In the genomic region with DNA sequence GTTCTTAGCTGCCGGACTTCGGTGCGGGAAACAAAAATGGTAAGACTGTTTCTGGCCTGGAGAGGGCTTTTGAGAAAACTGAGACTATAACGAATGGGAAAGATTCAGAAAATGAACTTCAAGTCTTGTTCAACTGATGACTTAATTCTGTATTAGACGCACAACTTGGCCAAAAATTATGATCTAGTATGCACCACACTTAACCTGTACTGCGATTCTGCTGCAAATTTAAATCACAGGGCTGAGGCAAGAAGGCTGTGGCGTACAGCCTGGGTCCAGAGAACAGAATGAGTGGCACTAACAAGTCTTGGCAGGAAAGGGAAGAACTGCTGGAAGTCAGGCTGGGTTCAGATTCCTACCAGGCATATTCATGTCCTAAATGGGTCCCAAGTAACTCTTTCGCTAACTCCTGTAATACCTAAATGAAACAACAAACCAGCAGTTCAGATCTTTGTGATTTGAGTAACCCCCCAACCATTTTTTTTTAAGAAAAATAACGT, we compare ENCODE assay signal across 9 cellular contexts. TPM values are rescaled to one million over a fixed set of nuclear protein-coding genes. Genes with fewer than 3 reads are reported as not detected.
DNase-seq lines count a peak whose midpoint lies in the region; ATAC-seq and TF ChIP-seq lines count a peak whose summit lies in the region.
"Had no signal": no experiment of that assay in that cellular context is flagged by ENCODE, and none has a peak within 500 bp of the region (broad histone marks: within the 10 kb centered on the region; RNA-seq: fewer than 3 reads in every experiment).

No MANE protein-coding gene starts in this region.

- DNase-seq in CD8-positive, alpha-beta T cell, result no peak
- no peak for DNase-seq in WTC11 (ENCODE audit: low spot score)
- DNase-seq in fibroblast of the aortic adventitia (ENCODE audit: low read depth), result peak; percentile 33
- DNase-seq in pons (ENCODE audit: low spot score), result peak; percentile 8
- DNase-seq in NCI-H146 (lab: John Stamatoyannopoulos, UW), result no peak
- no peak for DNase-seq in mucosa of descending colon

- peaks cover 18% of the 10 kb centered on the region for H3K9me3 Mint-ChIP-seq in CD8-positive, alpha-beta T cell
- H3K9me3 Mint-ChIP-seq in WTC11, result peaks cover 22% of the 10 kb centered on the region

- H3K27me3 Mint-ChIP-seq in CD8-positive, alpha-beta T cell (ENCODE audit: low read depth), result peaks cover 40% of the 10 kb centered on the region
- H3K27me3 Mint-ChIP-seq in WTC11 (ENCODE audit: low read depth), result peaks cover 30% of the 10 kb centered on the region

- H3K27ac Mint-ChIP-seq in CD8-positive, alpha-beta T cell, result no peak overlapping the region
- H3K27ac Mint-ChIP-seq in WTC11, result no peak overlapping the region

- H3K36me3 ChIP-seq in CD8-positive, alpha-beta T cell (ENCODE audit: insufficient read depth, low read length), result no peaks in the 10 kb centered on the region
- no peaks in the 10 kb centered on the region for H3K36me3 ChIP-seq in mucosa of descending colon (ENCODE audit: low read depth)

- H3K4me3 ChIP-seq in CD8-positive, alpha-beta T cell (ENCODE audit: low read depth, low read length), result no peak overlapping the region
- H3K4me3 ChIP-seq in fibroblast of the aortic adventitia (ENCODE audit: low read depth, low read length) (peak overlapping the region; percentile 52), mucosa of descending colon (no peak overlapping the region)

- intact Hi-C loops in CD8-positive, alpha-beta T cell (cut with DNase I, micrococcal nuclease), result loop anchor here (1.0 to 2.0 kb wide), 4 partner anchors 311 to 356 kb away; no protein-coding TSS in a partner anchor
- intact Hi-C loops in mucosa of descending colon (cut with DNase I, micrococcal nuclease), result no loop called here

- H3K27ac ChIP-seq in CD8-positive, alpha-beta T cell (ENCODE audit: low read depth, low read length), result no peak overlapping the region

- H3K4me1 Mint-ChIP-seq in CD8-positive, alpha-beta T cell (ENCODE audit: low read depth), result peaks cover 6% of the 10 kb centered on the region
- peaks cover 37% of the 10 kb centered on the region for H3K4me1 Mint-ChIP-seq in WTC11

- no peak for ATAC-seq in CD8-positive, alpha-beta T cell
- ATAC-seq in WTC11 (no peak), HG03139 (IDR thresholded peaks at IDR 0.05; ENCODE audit: unreplicated experiment) (no peak), GM19395 (IDR thresholded peaks at IDR 0.05; ENCODE audit: unreplicated experiment) (no peak), mucosa of descending colon (no peak)

- H3K27me3 ChIP-seq in CD8-positive, alpha-beta T cell (ENCODE audit: insufficient read depth, low read length), result peaks cover 5% of the 10 kb centered on the region

- H3K4me1 ChIP-seq in CD8-positive, alpha-beta T cell (ENCODE audit: insufficient read depth, low read length), result peaks cover 12% of the 10 kb centered on the region
- peaks cover 12% of the 10 kb centered on the region for H3K4me1 ChIP-seq in mucosa of descending colon (ENCODE audit: low read depth)

- TF ChIP-seq CTCF in CD8-positive, alpha-beta T cell (IDR thresholded peaks at IDR 0.05), result no peak
- TF ChIP-seq CTCF in WTC11 (IDR thresholded peaks at IDR 0.05) (no peak), fibroblast of the aortic adventitia (IDR thresholded peaks at IDR 0.05; ENCODE audit: insufficient read depth, low read length) (no peak), mucosa of descending colon (IDR thresholded peaks at IDR 0.05) (no peak)

- CTCF ChIA-PET in CD8-positive, alpha-beta T cell (lab: Charles Lee), result interaction anchor here (0.6 to 1.6 kb wide), 3 partner anchors 10 to 312 kb away, joined by 3 to 4 read pairs (median 3); no protein-coding TSS in a partner anchor
- CTCF ChIA-PET in WTC11 (lab: Charles Lee), result interaction anchor here (0.5 to 5.6 kb wide), 37 partner anchors 9 to 428 kb away, joined by 3 to 88 read pairs (median 4); partner anchors contain the start of gene PHYKPL

- peak overlapping the region; percentile 81 for H3K4me3 Mint-ChIP-seq in CD8-positive, alpha-beta T cell
- H3K4me3 Mint-ChIP-seq in WTC11, result peak overlapping the region; percentile 79

- POLR2A ChIA-PET in CD8-positive, alpha-beta T cell (lab: Charles Lee), result no interaction called here
- POLR2A ChIA-PET in WTC11 (lab: Charles Lee), result no interaction called here

- peaks cover 7% of the 10 kb centered on the region for H3K9me3 ChIP-seq in CD8-positive, alpha-beta T cell (ENCODE audit: low read length)
- H3K9me3 ChIP-seq in mucosa of descending colon, result peaks cover 16% of the 10 kb centered on the region

- H3K36me3 Mint-ChIP-seq in CD8-positive, alpha-beta T cell, result peaks cover 10% of the 10 kb centered on the region
- H3K36me3 Mint-ChIP-seq in WTC11, result peaks cover 19% of the 10 kb centered on the region

TF ChIP-seq in WTC11, 78 proteins besides CTCF, POLR2A, EP300 and RAD21 (continues in another document):
- TF ChIP-seq ZNF138 (CRISPR knock-in tag; conservative IDR thresholded peaks at IDR 0.05), result no peak
- no peak for TF ChIP-seq ZNF121 (CRISPR knock-in tag; IDR thresholded peaks at IDR 0.05)
- no peak for TF ChIP-seq HMGXB4 (CRISPR knock-in tag; IDR thresholded peaks at IDR 0.05)
- TF ChIP-seq ZNF232 (CRISPR knock-in tag; IDR thresholded peaks at IDR 0.05), result no peak
- TF ChIP-seq PRRX2 (CRISPR knock-in tag; IDR thresholded peaks at IDR 0.05), result no peak
- TF ChIP-seq TP53 (CRISPR knock-in tag; IDR thresholded peaks at IDR 0.05), result no peak
- TF ChIP-seq, protein P1, sequence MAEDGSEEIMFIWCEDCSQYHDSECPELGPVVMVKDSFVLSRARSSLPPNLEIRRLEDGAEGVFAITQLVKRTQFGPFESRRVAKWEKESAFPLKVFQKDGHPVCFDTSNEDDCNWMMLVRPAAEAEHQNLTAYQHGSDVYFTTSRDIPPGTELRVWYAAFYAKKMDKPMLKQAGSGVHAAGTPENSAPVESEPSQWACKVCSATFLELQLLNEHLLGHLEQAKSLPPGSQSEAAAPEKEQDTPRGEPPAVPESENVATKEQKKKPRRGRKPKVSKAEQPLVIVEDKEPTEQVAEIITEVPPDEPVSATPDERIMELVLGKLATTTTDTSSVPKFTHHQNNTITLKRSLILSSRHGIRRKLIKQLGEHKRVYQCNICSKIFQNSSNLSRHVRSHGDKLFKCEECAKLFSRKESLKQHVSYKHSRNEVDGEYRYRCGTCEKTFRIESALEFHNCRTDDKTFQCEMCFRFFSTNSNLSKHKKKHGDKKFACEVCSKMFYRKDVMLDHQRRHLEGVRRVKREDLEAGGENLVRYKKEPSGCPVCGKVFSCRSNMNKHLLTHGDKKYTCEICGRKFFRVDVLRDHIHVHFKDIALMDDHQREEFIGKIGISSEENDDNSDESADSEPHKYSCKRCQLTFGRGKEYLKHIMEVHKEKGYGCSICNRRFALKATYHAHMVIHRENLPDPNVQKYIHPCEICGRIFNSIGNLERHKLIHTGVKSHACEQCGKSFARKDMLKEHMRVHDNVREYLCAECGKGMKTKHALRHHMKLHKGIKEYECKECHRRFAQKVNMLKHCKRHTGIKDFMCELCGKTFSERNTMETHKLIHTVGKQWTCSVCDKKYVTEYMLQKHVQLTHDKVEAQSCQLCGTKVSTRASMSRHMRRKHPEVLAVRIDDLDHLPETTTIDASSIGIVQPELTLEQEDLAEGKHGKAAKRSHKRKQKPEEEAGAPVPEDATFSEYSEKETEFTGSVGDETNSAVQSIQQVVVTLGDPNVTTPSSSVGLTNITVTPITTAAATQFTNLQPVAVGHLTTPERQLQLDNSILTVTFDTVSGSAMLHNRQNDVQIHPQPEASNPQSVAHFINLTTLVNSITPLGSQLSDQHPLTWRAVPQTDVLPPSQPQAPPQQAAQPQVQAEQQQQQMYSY (CRISPR knock-in tag; IDR thresholded peaks at IDR 0.05), result no peak
- TF ChIP-seq, protein P2, sequence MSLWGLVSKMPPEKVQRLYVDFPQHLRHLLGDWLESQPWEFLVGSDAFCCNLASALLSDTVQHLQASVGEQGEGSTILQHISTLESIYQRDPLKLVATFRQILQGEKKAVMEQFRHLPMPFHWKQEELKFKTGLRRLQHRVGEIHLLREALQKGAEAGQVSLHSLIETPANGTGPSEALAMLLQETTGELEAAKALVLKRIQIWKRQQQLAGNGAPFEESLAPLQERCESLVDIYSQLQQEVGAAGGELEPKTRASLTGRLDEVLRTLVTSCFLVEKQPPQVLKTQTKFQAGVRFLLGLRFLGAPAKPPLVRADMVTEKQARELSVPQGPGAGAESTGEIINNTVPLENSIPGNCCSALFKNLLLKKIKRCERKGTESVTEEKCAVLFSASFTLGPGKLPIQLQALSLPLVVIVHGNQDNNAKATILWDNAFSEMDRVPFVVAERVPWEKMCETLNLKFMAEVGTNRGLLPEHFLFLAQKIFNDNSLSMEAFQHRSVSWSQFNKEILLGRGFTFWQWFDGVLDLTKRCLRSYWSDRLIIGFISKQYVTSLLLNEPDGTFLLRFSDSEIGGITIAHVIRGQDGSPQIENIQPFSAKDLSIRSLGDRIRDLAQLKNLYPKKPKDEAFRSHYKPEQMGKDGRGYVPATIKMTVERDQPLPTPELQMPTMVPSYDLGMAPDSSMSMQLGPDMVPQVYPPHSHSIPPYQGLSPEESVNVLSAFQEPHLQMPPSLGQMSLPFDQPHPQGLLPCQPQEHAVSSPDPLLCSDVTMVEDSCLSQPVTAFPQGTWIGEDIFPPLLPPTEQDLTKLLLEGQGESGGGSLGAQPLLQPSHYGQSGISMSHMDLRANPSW (CRISPR knock-in tag; conservative IDR thresholded peaks at IDR 0.05; ENCODE audit: low read depth), result no peak
- TF ChIP-seq TEAD4 (CRISPR knock-in tag; IDR thresholded peaks at IDR 0.05), result no peak
- no peak for TF ChIP-seq CREB1 (CRISPR knock-in tag; IDR thresholded peaks at IDR 0.05)
- no peak for TF ChIP-seq NFE2L1 (CRISPR knock-in tag; IDR thresholded peaks at IDR 0.05)

RNA-seq across cellular contexts. Expression of gene COL23A1, which starts 0.8 kb away (rescaled TPM):
- not detected for total RNA-seq in CD8-positive, alpha-beta T cell
- total RNA-seq in WTC11 (2021) (15.0 to 19.8 TPM (median 18.7 TPM) in 3 replicates), fibroblast of the aortic adventitia (ENCODE audit: low replicate concordance) (0.57 TPM in 1 of 2 replicates, not detected in the other), mucosa of descending colon (1 to 10 TPM in 1 of 3 donors, under 1 TPM in 2; 0.17 to 2.7 (median 0.43) TPM)
- total RNA-seq: LHCN-M2 had no signal

RNA-seq across cellular contexts. Expression of gene CLK4, which starts 35.9 kb away (rescaled TPM):
- 100 to 1,000 TPM; 104 to 106 TPM for total RNA-seq in CD8-positive, alpha-beta T cell
- total RNA-seq in WTC11 (2021) (11.1 to 16.0 TPM (median 12.7 TPM) in 3 replicates), fibroblast of the aortic adventitia (ENCODE audit: low replicate concordance) (30.8 and 36.0 TPM in 2 replicates), mucosa of descending colon (10 to 100 TPM; 21.8 to 32.8 (median 28.5) TPM)

Comparison
In these comparisons a context has a peak if more than half of its experiments do, and no peak if none do; other contexts are left out.
1. DNase-seq: peak in fibroblast of the aortic adventitia (single experiment) and pons (single experiment); none in CD8-positive, alpha-beta T cell (0 of 7), WTC11 (single experiment), NCI-H146 (single experiment) and mucosa of descending colon (0 of 3).
2. intact Hi-C loops: an anchor here in CD8-positive, alpha-beta T cell (1.0 to 2.0 kb wide); none called in mucosa of descending colon.